In the genomic region with DNA sequence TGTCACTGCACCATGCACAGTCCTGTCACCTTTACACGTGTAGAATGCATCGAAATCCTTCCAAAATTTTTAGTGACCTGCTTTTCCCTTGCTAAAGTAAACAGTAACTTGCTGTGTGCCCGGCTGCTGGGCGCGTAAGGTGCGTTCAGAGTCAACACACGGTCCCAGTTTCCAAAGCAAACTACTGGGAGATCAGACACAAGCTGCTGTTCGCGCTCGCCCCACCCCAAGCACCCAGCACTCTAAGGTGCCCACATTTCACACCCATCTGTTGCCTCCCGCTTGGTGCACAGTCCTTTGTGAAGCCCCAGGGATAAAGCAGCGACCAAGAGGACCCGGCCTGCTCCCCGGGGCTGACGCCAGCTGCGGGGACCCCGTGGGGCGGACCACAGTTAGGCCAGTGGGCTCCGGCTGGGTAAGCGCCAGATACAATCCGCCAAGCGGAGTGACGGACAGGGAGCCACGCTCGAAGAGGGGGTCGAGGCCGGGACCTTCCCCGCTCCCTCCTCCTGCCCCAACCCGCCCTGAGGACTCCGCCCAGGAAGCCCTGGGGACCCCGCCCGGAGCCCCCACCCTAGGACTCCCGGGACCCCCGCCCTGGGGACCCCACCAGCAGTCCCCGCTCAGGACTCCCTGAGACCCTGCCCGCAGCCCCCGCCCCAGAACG, we compare ENCODE assay signal across 2 cellular contexts.
TF ChIP-seq lines count a peak whose summit lies in the region.

No MANE protein-coding gene starts in this region.

TF ChIP-seq in WTC11, 78 proteins besides CTCF, POLR2A, EP300 and RAD21:
- TF ChIP-seq SOX15 (CRISPR knock-in tag; IDR thresholded peaks at IDR 0.05) (no peak), TEAD1 (CRISPR knock-in tag; IDR thresholded peaks at IDR 0.05) (no peak), TP53 (CRISPR knock-in tag; IDR thresholded peaks at IDR 0.05) (no peak), JUN (CRISPR knock-in tag; IDR thresholded peaks at IDR 0.05) (no peak)
- TF ChIP-seq, protein P1, sequence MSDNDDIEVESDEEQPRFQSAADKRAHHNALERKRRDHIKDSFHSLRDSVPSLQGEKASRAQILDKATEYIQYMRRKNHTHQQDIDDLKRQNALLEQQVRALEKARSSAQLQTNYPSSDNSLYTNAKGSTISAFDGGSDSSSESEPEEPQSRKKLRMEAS (CRISPR knock-in tag; IDR thresholded peaks at IDR 0.05) = peak; percentile 38; the same call in 1 of the 2 replicates
- TF ChIP-seq, protein P2, sequence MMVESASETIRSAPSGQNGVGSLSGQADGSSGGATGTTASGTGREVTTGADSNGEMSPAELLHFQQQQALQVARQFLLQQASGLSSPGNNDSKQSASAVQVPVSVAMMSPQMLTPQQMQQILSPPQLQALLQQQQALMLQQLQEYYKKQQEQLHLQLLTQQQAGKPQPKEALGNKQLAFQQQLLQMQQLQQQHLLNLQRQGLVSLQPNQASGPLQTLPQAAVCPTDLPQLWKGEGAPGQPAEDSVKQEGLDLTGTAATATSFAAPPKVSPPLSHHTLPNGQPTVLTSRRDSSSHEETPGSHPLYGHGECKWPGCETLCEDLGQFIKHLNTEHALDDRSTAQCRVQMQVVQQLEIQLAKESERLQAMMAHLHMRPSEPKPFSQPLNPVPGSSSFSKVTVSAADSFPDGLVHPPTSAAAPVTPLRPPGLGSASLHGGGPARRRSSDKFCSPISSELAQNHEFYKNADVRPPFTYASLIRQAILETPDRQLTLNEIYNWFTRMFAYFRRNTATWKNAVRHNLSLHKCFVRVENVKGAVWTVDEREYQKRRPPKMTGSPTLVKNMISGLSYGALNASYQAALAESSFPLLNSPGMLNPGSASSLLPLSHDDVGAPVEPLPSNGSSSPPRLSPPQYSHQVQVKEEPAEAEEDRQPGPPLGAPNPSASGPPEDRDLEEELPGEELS (CRISPR knock-in tag; IDR thresholded peaks at IDR 0.05) = 0 out of 2 replicates have a peak, but pooled peaks have one; percentile 1

TF ChIP-seq in endothelial cell of umbilical vein, 7 proteins besides CTCF, POLR2A, EP300 and RAD21:
- TF ChIP-seq GATA2 (IDR thresholded peaks at IDR 0.05; ENCODE audit: insufficient read depth, insufficient read length, low read depth, low read length) (no peak), POLR2AphosphoS5 (IDR thresholded peaks at IDR 0.05; ENCODE audit: insufficient read depth, low read depth, low read length) (no peak), EZH2 (IDR thresholded peaks at IDR 0.05; ENCODE audit: borderline replicate concordance, low read depth, low read length, severe bottlenecking) (no peak), FOS (IDR thresholded peaks at IDR 0.05; ENCODE audit: borderline replicate concordance, insufficient read depth, low read length) (no peak), MYC (IDR thresholded peaks at IDR 0.05; ENCODE audit: low read depth, low read length) (no peak), JUN (IDR thresholded peaks at IDR 0.05; ENCODE audit: borderline replicate concordance, insufficient read depth, insufficient read length, low read depth) (no peak)
- TF ChIP-seq, protein P1 (IDR thresholded peaks at IDR 0.05; ENCODE audit: insufficient read depth, insufficient read length) = no peak
